In genomic region chr21:42039911-42040351, GRCh38 we compare ENCODE assay signal across 10 cellular contexts. TPM values are rescaled to one million over a fixed set of nuclear protein-coding genes. Genes with fewer than 3 reads are reported as not detected.
DNase-seq lines count a peak whose midpoint lies in the region; ATAC-seq and TF ChIP-seq lines count a peak whose summit lies in the region.
"Had no signal": no experiment of that assay in that cellular context is flagged by ENCODE, and none has a peak within 500 bp of the region (broad histone marks: within the 10 kb centered on the region; RNA-seq: fewer than 3 reads in every experiment).

No MANE protein-coding gene starts in this region.

- intact Hi-C loops in sciatic nerve (cut with DNase I), result no loop called here
- intact Hi-C loops in dorsolateral prefrontal cortex (cut with DNase I), result no loop called here

- H3K27ac ChIP-seq in foreskin keratinocyte (peak overlapping the region; percentile 89), dorsolateral prefrontal cortex (no peak overlapping the region)

- H3K4me1 ChIP-seq in foreskin keratinocyte, result peaks cover 30% of the 10 kb centered on the region

- no peak for TF ChIP-seq CTCF in foreskin keratinocyte (conservative IDR thresholded peaks at IDR 0.05)
- TF ChIP-seq CTCF in dorsolateral prefrontal cortex (IDR thresholded peaks at IDR 0.05 in 54 of 56, conservative IDR thresholded peaks at IDR 0.05 in 2 of 56; ENCODE audit: low read depth in 1 of 56, partially characterized antibody in 56 of 56), result no peak

- H3K4me3 ChIP-seq in dorsolateral prefrontal cortex, result no peak overlapping the region

- ATAC-seq in foreskin keratinocyte (peak; percentile 53), sciatic nerve (peak; percentile 11), HG03045 (IDR thresholded peaks at IDR 0.05; ENCODE audit: unreplicated experiment) (no peak), GM21526 (IDR thresholded peaks at IDR 0.05; ENCODE audit: low FRiP score, unreplicated experiment) (no peak)

- peak; percentile 70 for DNase-seq in ELF-1 (ENCODE audit: low read depth, low spot score)
- DNase-seq in SK-N-DZ (ENCODE audit: low spot score), result peak; percentile 10
- DNase-seq in foreskin keratinocyte, result no peak
- no peak for DNase-seq in sciatic nerve (ENCODE audit: low spot score)
- DNase-seq in dorsolateral prefrontal cortex, result no peak
- no peak for DNase-seq in activated CD8-positive, alpha-beta memory T cell treated with anti-CD3 and anti-CD28 coated beads, Interleukin-2, amount 50 U/mL, for 48 hours
- DNase-seq: activated naive CD4-positive, alpha-beta T cell treated with Interleukin-2 at 50 U/mL for 16 hours; NCI-H1694 treated with DMSO at 0.1 percent for 48 hours had no signal

- H3K27me3 ChIP-seq in foreskin keratinocyte (no peaks in the 10 kb centered on the region), dorsolateral prefrontal cortex (no peaks in the 10 kb centered on the region)

RNA-seq across cellular contexts. Expression of gene ZBTB21, which starts 29.8 kb away (rescaled TPM):
- polyA plus RNA-seq in SK-N-DZ (2014; cell fraction: cytosol; rRNA removed), result 4.3 and 6.2 TPM in 2 replicates
- 3.1 and 3.9 TPM in 2 replicates for polyA plus RNA-seq in SK-N-DZ (2014; cell fraction: nucleus; rRNA removed)
- 17.1 and 21.7 TPM in 2 replicates for total RNA-seq in foreskin keratinocyte
- polyA plus RNA-seq in foreskin keratinocyte, result 3.1 and 3.3 TPM in 2 replicates
- total RNA-seq in sciatic nerve, result 27.3 TPM
- 10 to 100 TPM; 17.2 to 47.7 (median 24.6) TPM for total RNA-seq in dorsolateral prefrontal cortex

RNA-seq across cellular contexts. Expression of gene UMODL1, which starts 31.2 kb away (rescaled TPM):
- not detected in 2 replicates for polyA plus RNA-seq in SK-N-DZ (2014; cell fraction: cytosol; rRNA removed)
- not detected in 2 replicates for polyA plus RNA-seq in SK-N-DZ (2014; cell fraction: nucleus; rRNA removed)
- not detected in 2 replicates for total RNA-seq in foreskin keratinocyte
- polyA plus RNA-seq in foreskin keratinocyte, result not detected in 2 replicates
- total RNA-seq in sciatic nerve, result not detected
- total RNA-seq in dorsolateral prefrontal cortex, result 1 to 10 TPM in 29 of 120 experiments, under 1 TPM in 86, not detected in 5; 0.11 to 2.3 (median 0.59) TPM

Comparison
In these comparisons a context has a peak if more than half of its experiments do, and no peak if none do; other contexts are left out.
1. DNase-seq: peak in ELF-1 (single experiment) and SK-N-DZ (single experiment); none in foreskin keratinocyte (0 of 2), sciatic nerve (single experiment), dorsolateral prefrontal cortex (0 of 10) and activated CD8-positive, alpha-beta memory T cell treated with anti-CD3 and anti-CD28 coated beads, Interleukin-2, amount 50 U/mL, for 48 hours (single experiment).
2. ATAC-seq: peak in foreskin keratinocyte (single experiment) and sciatic nerve (single experiment); none in HG03045 (single experiment) and GM21526 (single experiment).